Comparison of ENCODE assay signal across 7 cellular contexts in the genomic region with DNA sequence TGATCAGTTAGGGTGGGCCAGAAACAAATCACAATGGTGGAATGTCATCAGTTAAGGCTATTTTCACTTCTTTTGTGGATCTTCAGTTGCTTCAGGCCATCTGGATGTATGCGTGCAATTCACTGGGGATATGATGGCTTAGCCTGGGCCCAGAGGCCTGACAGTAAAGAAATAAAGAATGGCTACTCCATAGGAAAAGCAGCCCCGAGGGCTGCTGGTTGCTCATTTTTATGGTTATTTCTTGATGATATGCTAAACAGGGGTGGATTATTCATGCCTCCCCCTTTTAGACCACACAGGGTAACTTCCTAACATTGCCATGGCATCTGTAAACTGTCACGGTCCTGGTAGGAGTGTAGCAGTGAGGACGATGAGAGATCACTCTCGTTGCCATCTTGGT.
DNase-seq lines count a peak whose midpoint lies in the region; FAIRE-seq and TF ChIP-seq lines count a peak whose summit lies in the region.
"Not testable (repeated sequence)": the region's sequence is repeated elsewhere in the genome, so short reads cannot be mapped to it uniquely, and the experiment has no call there.

No MANE protein-coding gene starts in this region.

- not testable (repeated sequence) for H3K9ac ChIP-seq in BLaER1; HUES64 (ENCODE audit: low read depth, low read length); NT2/D1 (ENCODE audit: insufficient read length, low read depth); keratinocyte (ENCODE audit: control insufficient read depth, extremely low read depth, insufficient read depth, low read length)

- not testable (repeated sequence) for H3K9me1 ChIP-seq in keratinocyte (ENCODE audit: control insufficient read depth, extremely low read depth, insufficient read depth, low read length)

- not testable (repeated sequence) for H4K20me1 ChIP-seq in BLaER1; keratinocyte (ENCODE audit: control insufficient read depth, extremely low read depth, insufficient read depth, low read length)

- H3K27ac Mint-ChIP-seq in activated naive CD8-positive, alpha-beta T cell treated with anti-CD3 and anti-CD28 coated beads for 36 hours, result peak overlapping the region; percentile 44
- peak overlapping the region; percentile 52 for H3K27ac Mint-ChIP-seq in nephron progenitor cell

- not testable (repeated sequence) for H3K9me3 ChIP-seq in BLaER1; HUES64 (ENCODE audit: insufficient read depth, low read depth, low read length); NT2/D1 (ENCODE audit: insufficient read depth, low read length); keratinocyte (ENCODE audit: control insufficient read depth, low read depth, low read length)

- not testable (repeated sequence) for H3K36me3 ChIP-seq in BLaER1; HUES64 (ENCODE audit: insufficient read depth, low read length); NT2/D1 (ENCODE audit: insufficient read depth, insufficient read length, low read length); keratinocyte (ENCODE audit: control insufficient read depth in 2 of 2, extremely low read depth in 1 of 2, insufficient read depth in 2 of 2, low read length in 2 of 2)

- not testable (repeated sequence) for TF ChIP-seq CTCF in keratinocyte (optimal IDR thresholded peaks at IDR 0.05 in 1 of 3, IDR thresholded peaks at IDR 0.05 in 1 of 3, conservative IDR thresholded peaks at IDR 0.05 in 1 of 3; ENCODE audit: extremely low read depth in 1 of 3, insufficient read depth in 2 of 3, low read length in 3 of 3); nephron progenitor cell (IDR thresholded peaks at IDR 0.05)

- not testable (repeated sequence) for H3K27me3 Mint-ChIP-seq in activated naive CD8-positive, alpha-beta T cell treated with anti-CD3 and anti-CD28 coated beads for 36 hours; nephron progenitor cell (ENCODE audit: low read depth, poor library complexity)

- not testable (repeated sequence) for H3K79me2 ChIP-seq in keratinocyte (ENCODE audit: control insufficient read depth, insufficient read depth, low read length)

- WGBS in HUES64, result 71% methylated on average over 5 of the region's 5 CpGs

- DNase-seq in ELF-1 (ENCODE audit: low read depth, low spot score), result peak; percentile 73
- DNase-seq in NT2/D1 (ENCODE audit: low read depth, low spot score), result peak; percentile 22
- not testable (repeated sequence) for DNase-seq in activated naive CD8-positive, alpha-beta T cell treated with anti-CD3 and anti-CD28 coated beads for 36 hours; keratinocyte (ENCODE audit: low read depth, low spot score); nephron progenitor cell

- H3K4me3 ChIP-seq in BLaER1; HUES64 (ENCODE audit: low read length); NT2/D1 (ENCODE audit: insufficient read length, low read depth); keratinocyte (ENCODE audit: control insufficient read depth in 2 of 3, extremely low read depth in 1 of 3, insufficient read depth in 2 of 3, low read depth in 1 of 3, low read length in 3 of 3): not testable (repeated sequence)

- peaks cover 26% of the 10 kb centered on the region for H3K4me1 ChIP-seq in BLaER1
- peaks cover 17% of the 10 kb centered on the region; the same call in 1 of the 2 replicates for H3K4me1 ChIP-seq in HUES64 (ENCODE audit: insufficient read depth, low read length)
- H3K4me1 ChIP-seq in NT2/D1 (ENCODE audit: insufficient read depth, insufficient read length); keratinocyte (ENCODE audit: control insufficient read depth, extremely low read depth, insufficient read depth, low read length): not testable (repeated sequence)

- H3K36me3 Mint-ChIP-seq in activated naive CD8-positive, alpha-beta T cell treated with anti-CD3 and anti-CD28 coated beads for 36 hours; nephron progenitor cell (ENCODE audit: low read depth): not testable (repeated sequence)

- dilution Hi-C loops in keratinocyte (cut with MboI; ENCODE audit: extremely low pct_ligation_motif_present, low sequenced_read_pairs), result not testable (repeated sequence)

- H2AFZ ChIP-seq in keratinocyte (ENCODE audit: control insufficient read depth, low read length), result peak overlapping the region; percentile 22

- H3K27me3 ChIP-seq in BLaER1; HUES64 (ENCODE audit: insufficient read depth, low read length); NT2/D1 (ENCODE audit: insufficient read depth, insufficient read length); keratinocyte (ENCODE audit: control insufficient read depth, extremely low read depth, insufficient read depth, low read length): not testable (repeated sequence)

- not testable (repeated sequence) for H3K4me3 Mint-ChIP-seq in activated naive CD8-positive, alpha-beta T cell treated with anti-CD3 and anti-CD28 coated beads for 36 hours; nephron progenitor cell

- H3K4me1 Mint-ChIP-seq in activated naive CD8-positive, alpha-beta T cell treated with anti-CD3 and anti-CD28 coated beads for 36 hours, result peaks cover 22% of the 10 kb centered on the region
- H3K4me1 Mint-ChIP-seq in nephron progenitor cell, result peaks cover 15% of the 10 kb centered on the region

- FAIRE-seq in keratinocyte (lab: Jason Lieb, UNC), result not testable (repeated sequence)

- peak overlapping the region; percentile 50 for H3K4me2 ChIP-seq in BLaER1
- not testable (repeated sequence) for H3K4me2 ChIP-seq in keratinocyte (ENCODE audit: control insufficient read depth, extremely low read depth, insufficient read depth, low read depth, low read length)

- not testable (repeated sequence) for H3K9me3 Mint-ChIP-seq in activated naive CD8-positive, alpha-beta T cell treated with anti-CD3 and anti-CD28 coated beads for 36 hours; nephron progenitor cell

- peak overlapping the region; percentile 55 for H3K27ac ChIP-seq in BLaER1
- H3K27ac ChIP-seq in HUES64 (ENCODE audit: low read depth, low read length), result peak overlapping the region; percentile 43; the same call in 1 of the 2 replicates
- not testable (repeated sequence) for H3K27ac ChIP-seq in keratinocyte (ENCODE audit: control insufficient read depth, insufficient read depth, low read length)
